In the genomic region with DNA sequence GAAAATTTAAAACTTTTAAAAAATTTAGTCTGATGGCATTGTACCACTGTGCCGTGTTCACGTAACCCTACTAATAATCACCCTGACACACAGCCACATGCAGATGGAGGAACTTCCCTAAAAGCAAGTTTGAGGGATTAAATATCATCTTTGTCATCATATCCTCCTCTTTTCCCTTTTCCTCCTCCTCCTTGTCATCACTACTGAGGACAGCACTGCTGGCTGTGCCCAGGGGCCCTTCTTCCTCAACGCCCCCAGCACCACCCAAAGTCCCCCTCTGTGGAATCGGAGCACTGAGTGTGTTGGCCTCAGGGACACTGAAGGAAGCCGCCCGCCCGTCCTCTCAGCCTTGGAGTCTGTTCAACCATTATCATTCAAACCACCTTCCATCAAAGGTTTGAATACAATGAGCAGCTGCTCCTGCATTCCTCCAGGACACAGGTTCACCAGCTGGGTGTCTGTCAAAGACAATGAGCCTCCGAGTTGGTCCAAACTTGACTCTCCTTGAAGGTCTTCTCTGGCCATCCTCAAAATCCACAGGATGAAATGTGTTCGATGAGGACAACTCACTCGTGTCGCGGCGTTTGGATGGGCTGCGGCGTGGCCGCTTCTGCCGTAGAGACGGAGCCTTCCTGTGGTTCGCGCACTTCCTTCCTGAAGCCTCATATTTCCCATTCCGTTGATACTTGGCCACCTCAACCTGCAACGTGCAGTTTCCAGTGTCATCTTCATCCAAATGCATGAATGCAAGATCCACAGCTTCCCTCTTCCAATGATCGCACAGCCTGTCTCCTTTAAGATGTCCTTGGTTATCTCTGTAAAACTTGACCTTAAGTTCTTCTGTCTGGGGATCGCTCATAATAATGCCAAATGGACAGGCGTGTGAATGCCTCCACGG, we compare ENCODE assay signal across 8 cellular contexts. TPM values are rescaled to one million over a fixed set of nuclear protein-coding genes. Genes with fewer than 3 reads are reported as not detected.
DNase-seq lines count a peak whose midpoint lies in the region; ATAC-seq and TF ChIP-seq lines count a peak whose summit lies in the region.

No MANE protein-coding gene starts in this region.

- intact Hi-C loops in naive thymus-derived CD4-positive, alpha-beta T cell (cut with micrococcal nuclease), result loop anchor here (1.0 to 2.0 kb wide), 7 partner anchors 21 to 258 kb away; a partner anchor contains a TSS
- intact Hi-C loops in aorta (cut with DNase I), result loop anchor here in 1 of 2 donors (2.0 kb wide), 1 partner anchor 20 kb away; no protein-coding TSS in a partner anchor

- peaks cover 0 to 4% (median 0%) of the 10 kb centered on the region in 3 experiments for H3K36me3 ChIP-seq in naive thymus-derived CD4-positive, alpha-beta T cell (ENCODE audit: control insufficient read depth in 2 of 3, insufficient read depth in 3 of 3, low read length in 3 of 3)
- H3K36me3 ChIP-seq in aorta (ENCODE audit: control insufficient read depth in 1 of 2, insufficient read depth in 2 of 2, low read length in 1 of 2), result no peaks in the 10 kb centered on the region

- POLR2A ChIA-PET in T-cell (lab: Charles Lee), result no interaction called here
- POLR2A ChIA-PET in naive thymus-derived CD4-positive, alpha-beta T cell (lab: Charles Lee), result interaction anchor here (0.8 to 6.2 kb wide), 5 partner anchors 12 to 35 kb away, joined by 3 to 53 read pairs (median 5); a partner anchor contains a TSS

- no peaks in the 10 kb centered on the region for H3K27me3 Mint-ChIP-seq in T-cell
- H3K27me3 Mint-ChIP-seq in naive thymus-derived CD4-positive, alpha-beta T cell, result no peaks in the 10 kb centered on the region

- ATAC-seq in GM21576 (IDR thresholded peaks at IDR 0.05; ENCODE audit: unreplicated experiment) (peak; percentile 4), T-cell (replicated peaks in 1 of 4) (peak; percentile 6 to 29 (median 20)), aorta (ENCODE audit: low FRiP score) (peak; percentile 12), HG03097 (IDR thresholded peaks at IDR 0.05; ENCODE audit: low FRiP score, unreplicated experiment) (no peak)
- no peak for ATAC-seq in naive thymus-derived CD4-positive, alpha-beta T cell

- no peaks in the 10 kb centered on the region for H3K9me3 Mint-ChIP-seq in T-cell
- peaks cover 0 to 2% (median 0%) of the 10 kb centered on the region in 11 donors for H3K9me3 Mint-ChIP-seq in naive thymus-derived CD4-positive, alpha-beta T cell

- TF ChIP-seq CTCF in AG09309 (IDR thresholded peaks at IDR 0.05; ENCODE audit: control insufficient read depth, insufficient read depth, low read depth, low read length, missing control alignments) (no peak), choroid plexus epithelial cell (conservative IDR thresholded peaks at IDR 0.05; ENCODE audit: low read depth, low read length) (no peak)

- peaks cover 29 to 38% of the 10 kb centered on the region in 2 donors for H3K4me1 ChIP-seq in naive thymus-derived CD4-positive, alpha-beta T cell (ENCODE audit: control insufficient read depth in 2 of 2, insufficient read depth in 2 of 2, low read length in 2 of 2)
- H3K4me1 ChIP-seq in aorta (ENCODE audit: control insufficient read depth in 1 of 2, insufficient read depth in 2 of 2, low read length in 2 of 2), result no peaks in the 10 kb centered on the region

- no peaks in the 10 kb centered on the region for H3K27me3 ChIP-seq in naive thymus-derived CD4-positive, alpha-beta T cell (ENCODE audit: control insufficient read depth in 2 of 2, insufficient read depth in 2 of 2, low read length in 2 of 2)
- H3K27me3 ChIP-seq in aorta (ENCODE audit: control insufficient read depth in 1 of 2, insufficient read depth in 2 of 2, low read length in 1 of 2), result no peaks in the 10 kb centered on the region

- peak overlapping the region; percentile 88 to 92 (median 90) for H3K4me3 Mint-ChIP-seq in T-cell
- H3K4me3 Mint-ChIP-seq in naive thymus-derived CD4-positive, alpha-beta T cell, result peak overlapping the region; percentile 80 to 94 (median 88)

- peak overlapping the region; percentile 41 for H3K4me3 ChIP-seq in AG09309 (ENCODE audit: control insufficient read depth, low read depth, low read length)
- H3K4me3 ChIP-seq in choroid plexus epithelial cell (ENCODE audit: low read depth, low read length), result peak overlapping the region; percentile 50
- H3K4me3 ChIP-seq in naive thymus-derived CD4-positive, alpha-beta T cell (ENCODE audit: low read length), result peak overlapping the region; percentile 69
- peak overlapping the region in 1 of 2 donors; percentile 40 for H3K4me3 ChIP-seq in aorta (ENCODE audit: low read length in 2 of 2)

- DNase-seq in AG09309 (ENCODE audit: low read depth) (no peak), T-cell (peak in 4 of 34 experiments; percentile 3 to 33 (median 18)), choroid plexus epithelial cell (ENCODE audit: low read depth) (no peak), aorta (no peak), DMS 273 (lab: John Stamatoyannopoulos, UW; ENCODE audit: unreplicated experiment) (no peak)
- peak in 1 of 9 donors; percentile 39 for DNase-seq in naive thymus-derived CD4-positive, alpha-beta T cell

- H3K9me3 ChIP-seq in naive thymus-derived CD4-positive, alpha-beta T cell (ENCODE audit: control insufficient read depth in 2 of 3, low read length in 3 of 3), result no peaks in the 10 kb centered on the region
- H3K9me3 ChIP-seq in aorta (ENCODE audit: control insufficient read depth, low read length), result no peaks in the 10 kb centered on the region

- peaks cover 14% of the 10 kb centered on the region for H3K36me3 Mint-ChIP-seq in T-cell
- H3K36me3 Mint-ChIP-seq in naive thymus-derived CD4-positive, alpha-beta T cell, result peaks cover 0 to 35% (median 10%) of the 10 kb centered on the region in 5 donors

- H3K27ac Mint-ChIP-seq in T-cell, result peak overlapping the region; percentile 94 to 98
- H3K27ac Mint-ChIP-seq in naive thymus-derived CD4-positive, alpha-beta T cell, result peak overlapping the region; percentile 58 to 98 (median 80)

- 33 to 66% methylated on average over 26 of the region's 26 CpGs for WGBS in aorta, 2 donors

- CTCF ChIA-PET in T-cell (lab: Charles Lee), result interaction anchor here in 1 of 2 donors (0.8 to 1.5 kb wide), 2 partner anchors 16 to 21 kb away, joined by 4 to 6 read pairs; no protein-coding TSS in a partner anchor
- CTCF ChIA-PET in naive thymus-derived CD4-positive, alpha-beta T cell (lab: Charles Lee), result interaction anchor here (0.6 to 1.0 kb wide), 5 partner anchors 13 to 36 kb away, joined by 3 to 5 read pairs (median 3); no protein-coding TSS in a partner anchor

- peak overlapping the region; percentile 18 for H3K27ac ChIP-seq in naive thymus-derived CD4-positive, alpha-beta T cell (ENCODE audit: low read depth, low read length)
- peak overlapping the region in 1 of 2 donors; percentile 41 for H3K27ac ChIP-seq in aorta (ENCODE audit: low read depth in 1 of 2, low read length in 2 of 2)

- peaks cover 46 to 53% (median 47%) of the 10 kb centered on the region in 3 donors for H3K4me1 Mint-ChIP-seq in T-cell
- peaks cover 23 to 52% (median 43%) of the 10 kb centered on the region in 7 donors for H3K4me1 Mint-ChIP-seq in naive thymus-derived CD4-positive, alpha-beta T cell

RNA-seq across cellular contexts. Expression of a gene that starts 23.3 kb away (rescaled TPM):
- total RNA-seq in T-cell (10 to 100 TPM in 4 of 5 donors, 1 to 10 TPM in 1; 9.1 to 54.6 (median 33.0) TPM), aorta (10 to 100 TPM; 23.2 to 40.3 TPM)
- total RNA-seq in naive thymus-derived CD4-positive, alpha-beta T cell, result 10 to 100 TPM in 4 of 5 experiments, 1 to 10 TPM in 1; 8.1 to 34.6 (median 22.6) TPM
- 10 to 100 TPM; 44.4 to 52.0 TPM for polyA plus RNA-seq in naive thymus-derived CD4-positive, alpha-beta T cell
- 10 to 100 TPM; 58.6 to 58.9 TPM for polyA plus RNA-seq in aorta

RNA-seq across cellular contexts. Expression of a gene that starts 45.3 kb away (rescaled TPM):
- 10 to 100 TPM; 22.5 to 33.8 (median 31.7) TPM for total RNA-seq in T-cell
- 10 to 100 TPM; 20.3 to 34.8 (median 32.4) TPM for total RNA-seq in naive thymus-derived CD4-positive, alpha-beta T cell
- polyA plus RNA-seq in naive thymus-derived CD4-positive, alpha-beta T cell, result 10 to 100 TPM; 17.1 to 25.4 TPM
- total RNA-seq in aorta, result 10 to 100 TPM; 23.1 to 27.3 TPM
- polyA plus RNA-seq in aorta, result 10 to 100 TPM in 1 of 2 donors, 1 to 10 TPM in 1; 9.9 to 21.8 TPM

RNA-seq across cellular contexts. Expression of a gene that starts 51.6 kb away (rescaled TPM):
- total RNA-seq in T-cell, result 10 to 100 TPM; 30.0 to 49.0 (median 38.0) TPM
- 10 to 100 TPM; 19.7 to 60.5 (median 56.4) TPM for total RNA-seq in naive thymus-derived CD4-positive, alpha-beta T cell
- polyA plus RNA-seq in naive thymus-derived CD4-positive, alpha-beta T cell, result 10 to 100 TPM; 77.9 to 94.2 TPM
- 100 to 1,000 TPM; 111 to 132 TPM for total RNA-seq in aorta
- 100 to 1,000 TPM; 174 to 243 TPM for polyA plus RNA-seq in aorta

Comparison
In these comparisons a context has a peak if more than half of its experiments do, and no peak if none do; other contexts are left out.
1. ATAC-seq: peak in GM21576 (single experiment), T-cell (4 of 4) and aorta (single experiment); none in naive thymus-derived CD4-positive, alpha-beta T cell (single experiment) and HG03097 (single experiment).